12 cellular contexts compared by ENCODE assay signal in genomic region chr2:11389551-11390528, GRCh38. TPM values are rescaled to one million over a fixed set of nuclear protein-coding genes. Genes with fewer than 3 reads are reported as not detected.
DNase-seq lines count a peak whose midpoint lies in the region; ATAC-seq and TF ChIP-seq lines count a peak whose summit lies in the region.
"Had no signal": no experiment of that assay in that cellular context is flagged by ENCODE, and none has a peak within 500 bp of the region (broad histone marks: within the 10 kb centered on the region; RNA-seq: fewer than 3 reads in every experiment).

No MANE protein-coding gene starts in this region.

- DNase-seq in Daoy (ENCODE audit: low read depth) (peak; percentile 55), SW480 (ENCODE audit: low spot score) (peak; percentile 96), fibroblast of gingiva (ENCODE audit: low read depth) (peak; percentile 66), NCI-H524 treated with DMSO at 0.1 percent for 48 hours (lab: John Stamatoyannopoulos, UW) (no peak), NCI-H526 treated with DMSO at 0.1 percent for 48 hours (lab: John Stamatoyannopoulos, UW) (no peak), 8988T (no peak)
- DNase-seq: activated CD4-positive, alpha-beta T cell treated with anti-CD3 and anti-CD28 coated beads, Interleukin-2, amount 50 U/mL, for 4 hours; activated naive CD8-positive, alpha-beta T cell treated with anti-CD3 and anti-CD28 coated beads, Interleukin-2, amount 10 ng/mL, durations not matched to agents 7 days and 5 days; CD8-positive, alpha-beta memory T cell; NCI-H1417 treated with DMSO at 0.1 percent for 48 hours had no signal

- H2AFZ ChIP-seq in neural cell (ENCODE audit: low read depth, low read length) = no peak overlapping the region

- peak overlapping the region; percentile 94 for H3K27ac ChIP-seq in neural cell (ENCODE audit: low read length)

- peaks cover 4% of the 10 kb centered on the region for H3K79me2 ChIP-seq in neural cell (replicated peaks; ENCODE audit: insufficient read depth, low read length)

- no peak overlapping the region for H3K4me2 ChIP-seq in neural cell (ENCODE audit: low read length)

- no peaks in the 10 kb centered on the region for H4K20me1 ChIP-seq in neural cell (ENCODE audit: insufficient read depth)

- H3K9ac ChIP-seq in neural cell (ENCODE audit: low read length) = peak overlapping the region; percentile 65

- TF ChIP-seq CTCF in neural cell (IDR thresholded peaks at IDR 0.05; ENCODE audit: poor library complexity, severe bottlenecking) = no peak

- no peaks in the 10 kb centered on the region for H3K9me2 ChIP-seq in neural cell (ENCODE audit: insufficient read depth, low read length)

- H3K9me3 ChIP-seq in neural cell (ENCODE audit: low read length) = no peaks in the 10 kb centered on the region

- H3K4me3 ChIP-seq in neural cell (ENCODE audit: low read length) = no peak overlapping the region

- no peaks in the 10 kb centered on the region for H3K36me3 ChIP-seq in neural cell (ENCODE audit: insufficient read depth, low read length)

- no peak for TF ChIP-seq RAD21 in neural cell (conservative IDR thresholded peaks at IDR 0.05)

- no peak for ATAC-seq in GM18873 (IDR thresholded peaks at IDR 0.05; ENCODE audit: low FRiP score, unreplicated experiment)

- TF ChIP-seq EP300 in neural cell (conservative IDR thresholded peaks at IDR 0.05; ENCODE audit: poor library complexity, severe bottlenecking) = no peak

- no peaks in the 10 kb centered on the region for H3F3A ChIP-seq in neural cell (ENCODE audit: insufficient read depth, low read length, poor library complexity, severe bottlenecking)

- H3K27me3 ChIP-seq in neural cell (ENCODE audit: insufficient read depth, low read depth, low read length) = no peaks in the 10 kb centered on the region

TF ChIP-seq in neural cell, 6 proteins besides CTCF, POLR2A, EP300 and RAD21:
- TF ChIP-seq REST (IDR thresholded peaks at IDR 0.05; ENCODE audit: borderline replicate concordance) = no peak
- no peak for TF ChIP-seq TAF1 (IDR thresholded peaks at IDR 0.05; ENCODE audit: low read depth)
- TF ChIP-seq MXI1 (conservative IDR thresholded peaks at IDR 0.05; ENCODE audit: poor library complexity, severe bottlenecking) = no peak
- no peak for TF ChIP-seq POLR2AphosphoS5 (IDR thresholded peaks at IDR 0.05)
- no peak for TF ChIP-seq SMC3 (conservative IDR thresholded peaks at IDR 0.05; ENCODE audit: poor library complexity)
- no peak for TF ChIP-seq EZH2 (IDR thresholded peaks at IDR 0.05; ENCODE audit: borderline replicate concordance, insufficient read depth, low read length, poor library complexity, severe bottlenecking)

RNA-seq across cellular contexts. Expression of gene ROCK2, which starts 45.4 kb away (rescaled TPM):
- 33.6 and 36.7 TPM in 2 replicates for total RNA-seq in Daoy (2014; rRNA removed; shearing (Covaris generic))
- polyA plus RNA-seq in neural cell = 23.1 and 25.7 TPM in 2 replicates
- 84.0 and 99.9 TPM in 2 replicates for polyA minus RNA-seq in neural cell

Comparison
In these comparisons a context has a peak if more than half of its experiments do, and no peak if none do; other contexts are left out.
1. DNase-seq: peak in Daoy (single experiment), SW480 (single experiment) and fibroblast of gingiva (single experiment); none in NCI-H524 treated with DMSO at 0.1 percent for 48 hours (single experiment), NCI-H526 treated with DMSO at 0.1 percent for 48 hours (single experiment) and 8988T (single experiment).